Comparison of ENCODE assay signal across 21 cellular contexts in the genomic region with DNA sequence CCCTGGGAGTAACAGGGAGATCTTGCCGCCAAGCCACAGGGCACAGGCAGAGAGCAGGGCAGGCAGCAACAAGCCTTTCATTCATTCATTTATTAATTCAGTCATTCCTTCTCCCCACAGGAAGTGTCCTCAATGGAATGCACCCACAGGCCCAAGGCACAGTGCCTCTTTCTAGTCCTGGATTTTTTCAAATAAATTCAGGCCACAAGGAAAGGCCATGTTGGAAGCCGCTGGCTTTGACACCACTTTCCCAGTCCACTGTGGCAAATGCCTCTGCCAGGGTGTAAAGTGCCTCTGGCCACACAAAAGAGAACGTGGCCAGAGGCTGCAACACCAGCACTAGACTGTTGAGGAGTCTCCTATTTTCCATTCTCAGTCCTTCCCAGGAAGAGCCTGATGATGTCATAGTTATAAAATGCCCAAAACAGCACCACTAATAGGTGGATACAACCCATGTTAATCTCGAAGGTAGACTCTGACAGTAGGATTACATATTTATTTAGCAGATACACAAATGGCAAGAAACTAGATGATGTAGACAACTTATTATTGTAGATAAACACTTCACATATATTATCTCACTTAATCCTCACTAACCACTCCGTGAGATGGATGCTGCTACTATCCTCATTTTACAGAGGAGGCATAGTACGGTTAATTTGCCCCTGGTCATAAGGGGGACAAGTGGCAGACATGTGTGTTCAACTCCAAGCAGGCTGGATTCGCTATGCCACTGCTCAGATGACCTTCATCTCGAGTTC. TPM values are rescaled to one million over a fixed set of nuclear protein-coding genes. Genes with fewer than 3 reads are reported as not detected.
DNase-seq lines count a peak whose midpoint lies in the region; ATAC-seq, FAIRE-seq and TF ChIP-seq lines count a peak whose summit lies in the region.
"Had no signal": no experiment of that assay in that cellular context is flagged by ENCODE, and none has a peak within 500 bp of the region (broad histone marks: within the 10 kb centered on the region; RNA-seq: fewer than 3 reads in every experiment).

No MANE protein-coding gene starts in this region.

- no peak for ATAC-seq in naive B cell (ENCODE audit: low read depth in 2 of 2)

- H3K36me3 ChIP-seq in DOHH2 (ENCODE audit: control insufficient read depth, low read length), result peaks cover 35% of the 10 kb centered on the region
- H3K36me3 ChIP-seq: Peyer's patch, sigmoid colon had no signal

- DNase-seq in AG08396 (ENCODE audit: low spot score) (peak; percentile 10), SW480 (ENCODE audit: low spot score) (peak; percentile 9), naive B cell (no peak), AG20443 (ENCODE audit: low spot score) (no peak), D721Med (ENCODE audit: insufficient read length, low spot score) (no peak), T-helper 1 cell (no peak)
- DNase-seq: amniotic stem cell; DMS53; effector CD8-positive, alpha-beta T cell; H9; kidney; midbrain; NCI-H1417 treated with DMSO at 0.1 percent for 48 hours; NCI-H2171; Peyer's patch; sigmoid colon; stimulated activated CD4-positive, alpha-beta T cell treated with anti-CD3 and anti-CD28 coated beads, Interleukin-1b, Interleukin-23, amount 100 ng/mL, for 48 hours had no signal

- H3K4me1 ChIP-seq in DOHH2 (ENCODE audit: control insufficient read depth, low read length), result peaks cover 82% of the 10 kb centered on the region

- H4K20me1 ChIP-seq in DOHH2 (ENCODE audit: control insufficient read depth, insufficient read depth, low read depth, low read length), result peaks cover 12% of the 10 kb centered on the region; the same call in 1 of the 2 replicates

- H3K9me3 ChIP-seq in DOHH2 (ENCODE audit: control insufficient read depth, insufficient read depth, low read length), result no peaks in the 10 kb centered on the region
- H3K9me3 ChIP-seq: BLaER1 treated with 17β-estradiol and CSF1 and Interleukin-3, amounts not matched to agents 10 nM and 100 nM; Peyer's patch; sigmoid colon had no signal

- peaks cover 93% of the 10 kb centered on the region for H3K79me2 ChIP-seq in DOHH2 (ENCODE audit: control insufficient read depth, low read length)

- no peaks in the 10 kb centered on the region for H3K27me3 Mint-ChIP-seq in naive B cell
- H3K27me3 Mint-ChIP-seq: central memory CD8-positive, alpha-beta T cell had no signal

- no peaks in the 10 kb centered on the region for H3K36me3 Mint-ChIP-seq in naive B cell

- H3F3A ChIP-seq in DOHH2 (ENCODE audit: control insufficient read depth, insufficient read depth), result peaks cover 16% of the 10 kb centered on the region

- no peak overlapping the region for H3K4me3 Mint-ChIP-seq in naive B cell
- H3K4me3 Mint-ChIP-seq: central memory CD8-positive, alpha-beta T cell; H9 had no signal

- H3K4me1 Mint-ChIP-seq in naive B cell, result peaks cover 56 to 78% (median 75%) of the 10 kb centered on the region in 3 donors

- H3K4me3 ChIP-seq in DOHH2 (ENCODE audit: low read length), result no peak overlapping the region
- H3K4me3 ChIP-seq: BLaER1 treated with 17β-estradiol and CSF1 and Interleukin-3, amounts not matched to agents 10 nM and 100 nM; Peyer's patch; sigmoid colon had no signal

- H3K9me2 ChIP-seq in DOHH2 (replicated peaks; ENCODE audit: control insufficient read depth, low read length), result no peaks in the 10 kb centered on the region

- peak overlapping the region in 4 of 6 donors; percentile 42 to 81 (median 68) for H3K27ac Mint-ChIP-seq in naive B cell
- H3K27ac Mint-ChIP-seq: H9 had no signal

- no peak for FAIRE-seq in D721Med (lab: Jason Lieb, UNC)
- FAIRE-seq: kidney had no signal

- H3K9me3 Mint-ChIP-seq in naive B cell, result no peaks in the 10 kb centered on the region
- H3K9me3 Mint-ChIP-seq: central memory CD8-positive, alpha-beta T cell; H9 had no signal

- H3K27ac ChIP-seq in DOHH2 (ENCODE audit: low read depth, low read length), result no peak overlapping the region
- H3K27ac ChIP-seq: BLaER1 treated with 17β-estradiol and CSF1 and Interleukin-3, amounts not matched to agents 10 nM and 100 nM; Peyer's patch; VCaP had no signal

- H3K27me3 ChIP-seq in DOHH2 (ENCODE audit: control insufficient read depth, low read length), result no peaks in the 10 kb centered on the region
- H3K27me3 ChIP-seq: BLaER1 treated with 17β-estradiol and CSF1 and Interleukin-3, amounts not matched to agents 10 nM and 100 nM; Peyer's patch; sigmoid colon had no signal

- peak overlapping the region; percentile 1; the same call in 1 of the 2 replicates for H3K4me2 ChIP-seq in DOHH2 (ENCODE audit: low read length)

- TF ChIP-seq CTCF in DOHH2 (IDR thresholded peaks at IDR 0.05; ENCODE audit: low read depth, low read length, poor library complexity, severe bottlenecking) (no peak), D721Med (IDR thresholded peaks at IDR 0.05; ENCODE audit: insufficient read depth, missing control alignments) (no peak)

RNA-seq across cellular contexts. Expression of gene JAZF1, which starts 5.5 kb away (rescaled TPM):
- 10 to 100 TPM; 25.4 to 37.7 (median 28.3) TPM for polyA plus RNA-seq in naive B cell (ENCODE audit: low read depth in 6 of 6)

Comparison
In these comparisons a context has a peak if more than half of its experiments do, and no peak if none do; other contexts are left out.
1. DNase-seq: peak in AG08396 (single experiment) and SW480 (single experiment); none in naive B cell (single experiment), AG20443 (single experiment), D721Med (single experiment) and T-helper 1 cell (0 of 5).